21 cellular contexts compared by ENCODE assay signal in the genomic region with DNA sequence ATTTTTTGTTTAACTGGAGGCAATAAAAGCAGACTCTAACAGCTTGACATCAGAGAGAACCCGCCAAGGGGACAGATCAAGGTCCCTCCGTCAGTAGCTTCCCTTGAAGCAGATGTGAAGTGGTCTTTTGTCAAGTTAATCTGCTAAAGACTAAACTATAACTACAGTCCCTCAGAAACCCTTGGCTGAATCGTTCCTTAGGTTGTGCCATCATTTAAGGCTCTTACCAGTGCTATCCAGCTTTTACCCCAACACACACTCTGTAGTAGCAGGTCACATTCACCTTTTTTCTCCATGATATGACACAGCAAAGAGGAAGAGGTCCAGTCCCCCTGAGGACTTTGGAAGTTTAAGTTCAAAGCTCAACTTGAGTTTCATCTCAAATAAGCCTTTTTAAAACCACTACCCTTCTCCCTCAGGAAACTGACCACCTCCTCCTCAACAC. TPM values are rescaled to one million over a fixed set of nuclear protein-coding genes. Genes with fewer than 3 reads are reported as not detected.
DNase-seq lines count a peak whose midpoint lies in the region; ATAC-seq and FAIRE-seq lines count a peak whose summit lies in the region.
"Had no signal": no experiment of that assay in that cellular context is flagged by ENCODE, and none has a peak within 500 bp of the region (broad histone marks: within the 10 kb centered on the region; RNA-seq: fewer than 3 reads in every experiment).

No MANE protein-coding gene starts in this region.

- CTCF ChIA-PET in activated CD8-positive, alpha-beta memory T cell treated with anti-CD3 and anti-CD28 coated beads, Interleukin-2, amount 10 ng/mL, durations not matched to agents 7 days and 5 days (lab: Charles Lee), result interaction anchor here (0.8 to 4.3 kb wide), 6 partner anchors 18 to 55 kb away, joined by 3 to 15 read pairs (median 3); no protein-coding TSS in a partner anchor

- H3K27me3 Mint-ChIP-seq in stimulated activated naive CD8-positive, alpha-beta T cell treated with anti-CD3 and anti-CD28 coated beads, Interleukin-15, Interleukin-2, amounts not matched to agents 100 ng/mL and 50 ng/mL, for 24 hours, result no peaks in the 10 kb centered on the region
- H3K27me3 Mint-ChIP-seq in activated naive CD8-positive, alpha-beta T cell treated with anti-CD3 and anti-CD28 coated beads, Interleukin-2, amount 50 U/mL, for 24 hours, result no peaks in the 10 kb centered on the region
- H3K27me3 Mint-ChIP-seq in activated CD8-positive, alpha-beta memory T cell treated with anti-CD3 and anti-CD28 coated beads, Interleukin-2, amount 10 ng/mL, durations not matched to agents 7 days and 5 days, result no peaks in the 10 kb centered on the region
- H3K27me3 Mint-ChIP-seq: stimulated activated naive B cell treated with anti-CD40 and anti-IgM and Interleukin-4, amounts not matched to agents 10 μg/mL and 1 μg/mL and 100 μg/mL, for 72 hours had no signal

- H3K36me3 Mint-ChIP-seq in stimulated activated naive CD8-positive, alpha-beta T cell treated with anti-CD3 and anti-CD28 coated beads, Interleukin-15, Interleukin-2, amounts not matched to agents 100 ng/mL and 50 ng/mL, for 24 hours (ENCODE audit: low read depth), result peaks cover 28% of the 10 kb centered on the region
- H3K36me3 Mint-ChIP-seq in activated naive CD8-positive, alpha-beta T cell treated with anti-CD3 and anti-CD28 coated beads, Interleukin-2, amount 50 U/mL, for 24 hours (ENCODE audit: low read depth), result peaks cover 23% of the 10 kb centered on the region
- peaks cover 17% of the 10 kb centered on the region for H3K36me3 Mint-ChIP-seq in activated CD8-positive, alpha-beta memory T cell treated with anti-CD3 and anti-CD28 coated beads, Interleukin-2, amount 10 ng/mL, durations not matched to agents 7 days and 5 days

- no peak for FAIRE-seq in RCC 7860 (lab: Jason Lieb, UNC)
- FAIRE-seq: H54, HTR-8/SVneo had no signal

- H3K9me3 Mint-ChIP-seq in stimulated activated naive CD8-positive, alpha-beta T cell treated with anti-CD3 and anti-CD28 coated beads, Interleukin-15, Interleukin-2, amounts not matched to agents 100 ng/mL and 50 ng/mL, for 24 hours, result no peaks in the 10 kb centered on the region
- H3K9me3 Mint-ChIP-seq in activated naive CD8-positive, alpha-beta T cell treated with anti-CD3 and anti-CD28 coated beads, Interleukin-2, amount 50 U/mL, for 24 hours, result no peaks in the 10 kb centered on the region
- H3K9me3 Mint-ChIP-seq in activated CD8-positive, alpha-beta memory T cell treated with anti-CD3 and anti-CD28 coated beads, Interleukin-2, amount 10 ng/mL, durations not matched to agents 7 days and 5 days (ENCODE audit: low read depth), result no peaks in the 10 kb centered on the region
- H3K9me3 Mint-ChIP-seq: stimulated activated naive B cell treated with anti-CD40 and anti-IgM and Interleukin-4, amounts not matched to agents 10 μg/mL and 1 μg/mL and 100 μg/mL, for 72 hours had no signal

- H3K4me3 Mint-ChIP-seq in stimulated activated naive CD8-positive, alpha-beta T cell treated with anti-CD3 and anti-CD28 coated beads, Interleukin-15, Interleukin-2, amounts not matched to agents 100 ng/mL and 50 ng/mL, for 24 hours, result no peak overlapping the region
- no peak overlapping the region for H3K4me3 Mint-ChIP-seq in activated naive CD8-positive, alpha-beta T cell treated with anti-CD3 and anti-CD28 coated beads, Interleukin-2, amount 50 U/mL, for 24 hours
- no peak overlapping the region for H3K4me3 Mint-ChIP-seq in activated CD8-positive, alpha-beta memory T cell treated with anti-CD3 and anti-CD28 coated beads, Interleukin-2, amount 10 ng/mL, durations not matched to agents 7 days and 5 days
- H3K4me3 Mint-ChIP-seq: stimulated activated naive B cell treated with anti-CD40 and anti-IgM and Interleukin-4, amounts not matched to agents 10 μg/mL and 1 μg/mL and 100 μg/mL, for 72 hours had no signal

- no peak for ATAC-seq in stimulated activated naive CD8-positive, alpha-beta T cell treated with anti-CD3 and anti-CD28 coated beads, Interleukin-15, Interleukin-2, amounts not matched to agents 100 U/mL and 50 U/mL, for 24 hours
- ATAC-seq in activated naive CD8-positive, alpha-beta T cell treated with anti-CD3 and anti-CD28 coated beads, Interleukin-2, amount 50 U/mL, for 24 hours, result no peak
- ATAC-seq in GM19351 (IDR thresholded peaks at IDR 0.05; ENCODE audit: unreplicated experiment), result no peak
- ATAC-seq in activated CD8-positive, alpha-beta memory T cell treated with anti-CD3 and anti-CD28 coated beads, Interleukin-2, amount 10 ng/mL, durations not matched to agents 7 days and 5 days, result no peak
- ATAC-seq: right cardiac atrium; stimulated activated naive B cell treated with anti-CD40 and anti-IgM and Interleukin-4, amounts not matched to agents 10 μg/mL and 1 μg/mL and 100 μg/mL, for 72 hours had no signal

- H3K4me1 Mint-ChIP-seq in stimulated activated naive CD8-positive, alpha-beta T cell treated with anti-CD3 and anti-CD28 coated beads, Interleukin-15, Interleukin-2, amounts not matched to agents 100 ng/mL and 50 ng/mL, for 24 hours (ENCODE audit: low read depth), result peaks cover 34% of the 10 kb centered on the region
- peaks cover 22% of the 10 kb centered on the region for H3K4me1 Mint-ChIP-seq in activated naive CD8-positive, alpha-beta T cell treated with anti-CD3 and anti-CD28 coated beads, Interleukin-2, amount 50 U/mL, for 24 hours
- H3K4me1 Mint-ChIP-seq in activated CD8-positive, alpha-beta memory T cell treated with anti-CD3 and anti-CD28 coated beads, Interleukin-2, amount 10 ng/mL, durations not matched to agents 7 days and 5 days, result peaks cover 11% of the 10 kb centered on the region

- no peak for DNase-seq in stimulated activated naive CD8-positive, alpha-beta T cell treated with anti-CD3 and anti-CD28 coated beads, Interleukin-15, Interleukin-2, amounts not matched to agents 100 U/mL and 50 U/mL, for 24 hours
- peak; percentile 89 for DNase-seq in NCI-H82 treated with DMSO at 0.1 percent for 48 hours (lab: John Stamatoyannopoulos, UW; ENCODE audit: unreplicated experiment)
- no peak for DNase-seq in activated naive CD8-positive, alpha-beta T cell treated with anti-CD3 and anti-CD28 coated beads, Interleukin-2, amount 50 U/mL, for 24 hours
- no peak for DNase-seq in RCC 7860 (ENCODE audit: low spot score)
- no peak for DNase-seq in activated CD8-positive, alpha-beta memory T cell treated with anti-CD3 and anti-CD28 coated beads, Interleukin-2, amount 10 ng/mL, durations not matched to agents 7 days and 5 days
- DNase-seq: activated effector memory CD4-positive, alpha-beta T cell treated with Interleukin-2 at 50 U/mL for 16 hours; adrenal gland; DMS79 treated with DMSO at 0.1 percent for 48 hours; glutamatergic neuron; KG1; NCI-H1694 treated with DMSO at 0.1 percent for 48 hours; NCI-H526 treated with DMSO at 0.1 percent for 48 hours; right cardiac atrium; spleen; stimulated activated CD4-positive, alpha-beta T cell treated with anti-CD3 and anti-CD28 coated beads, Interleukin-2, amount 100 ng/mL, for 48 hours; stimulated activated naive B cell treated with anti-CD40 and anti-IgM and Interleukin-4, amounts not matched to agents 10 μg/mL and 1 μg/mL and 100 μg/mL, for 72 hours; thyroid gland had no signal

- peak overlapping the region; percentile 49 for H3K27ac Mint-ChIP-seq in stimulated activated naive CD8-positive, alpha-beta T cell treated with anti-CD3 and anti-CD28 coated beads, Interleukin-15, Interleukin-2, amounts not matched to agents 100 ng/mL and 50 ng/mL, for 24 hours
- peak overlapping the region; percentile 16 for H3K27ac Mint-ChIP-seq in activated naive CD8-positive, alpha-beta T cell treated with anti-CD3 and anti-CD28 coated beads, Interleukin-2, amount 50 U/mL, for 24 hours
- H3K27ac Mint-ChIP-seq in activated CD8-positive, alpha-beta memory T cell treated with anti-CD3 and anti-CD28 coated beads, Interleukin-2, amount 10 ng/mL, durations not matched to agents 7 days and 5 days, result no peak overlapping the region
- H3K27ac Mint-ChIP-seq: stimulated activated naive B cell treated with anti-CD40 and anti-IgM and Interleukin-4, amounts not matched to agents 10 μg/mL and 1 μg/mL and 100 μg/mL, for 72 hours had no signal

RNA-seq across cellular contexts. Expression of a gene that starts 49.7 kb away (rescaled TPM):
- 10 to 100 TPM; 21.7 to 22.9 TPM for total RNA-seq in activated CD8-positive, alpha-beta memory T cell treated with anti-CD3 and anti-CD28 coated beads, Interleukin-2, amount 10 ng/mL, durations not matched to agents 7 days and 5 days

RNA-seq across cellular contexts. Expression of a gene that starts 59.8 kb away (rescaled TPM):
- total RNA-seq in activated CD8-positive, alpha-beta memory T cell treated with anti-CD3 and anti-CD28 coated beads, Interleukin-2, amount 10 ng/mL, durations not matched to agents 7 days and 5 days, result 10 to 100 TPM; 39.0 to 40.6 TPM
